Comparison of ENCODE assay signal across 13 cellular contexts in genomic region chr5:156479864-156480263, GRCh38.
DNase-seq lines count a peak whose midpoint lies in the region; ATAC-seq, FAIRE-seq and TF ChIP-seq lines count a peak whose summit lies in the region.
"Had no signal": no experiment of that assay in that cellular context is flagged by ENCODE, and none has a peak within 500 bp of the region (broad histone marks: within the 10 kb centered on the region; RNA-seq: fewer than 3 reads in every experiment).

No MANE protein-coding gene starts in this region.

- H2BK12ac ChIP-seq in H1 (ENCODE audit: low read depth, low read length) = no peak overlapping the region; the same call in 1 of the 2 replicates

- TF ChIP-seq CTCF in H1 (IDR thresholded peaks at IDR 0.05; ENCODE audit: control extremely low read depth in 1 of 3, insufficient read depth in 1 of 3, low read depth in 1 of 3, low read length in 3 of 3) (no peak), mesothelial cell of epicardium (IDR thresholded peaks at IDR 0.05; ENCODE audit: unreplicated experiment) (no peak)

- H2BK120ac ChIP-seq in H1 (replicated peaks; ENCODE audit: low read depth, low read length) = no peak overlapping the region

- no peaks in the 10 kb centered on the region for H3K27me3 ChIP-seq in H1 (replicated peaks in 1 of 4; ENCODE audit: control insufficient read depth in 3 of 4, extremely low read depth in 1 of 4, insufficient read depth in 3 of 4, low read length in 3 of 4)
- H3K27me3 ChIP-seq: vagina had no signal

- H2BK15ac ChIP-seq in H1 (ENCODE audit: low read length) = no peak overlapping the region

- no peaks in the 10 kb centered on the region for H3K79me2 ChIP-seq in H1 (ENCODE audit: control insufficient read depth in 1 of 2, insufficient read depth in 2 of 2, low read length in 2 of 2)

- H3K23ac ChIP-seq in H1 (ENCODE audit: insufficient read length) = no peak overlapping the region

- ATAC-seq in activated T-cell treated with anti-CD3 and anti-CD28 coated beads, Interleukin-2, amount 50 U/mL, for 72 hours (replicated peaks in 1 of 2) = peak; percentile 93 to 96
- peak; percentile 71 for ATAC-seq in stimulated activated effector memory CD8-positive, alpha-beta T cell treated with anti-CD3 and anti-CD28 coated beads, Interleukin-12 subunit alpha, Interleukin-12 subunit beta, amount 100 ng/mL, for 72 hours
- no peak for ATAC-seq in HG03196 (IDR thresholded peaks at IDR 0.05; ENCODE audit: unreplicated experiment)
- ATAC-seq: naive thymus-derived CD4-positive, alpha-beta T cell had no signal

- H3K4me2 ChIP-seq in H1 (ENCODE audit: insufficient read depth in 1 of 2, low read depth in 2 of 2, low read length in 2 of 2) = no peak overlapping the region

- peak; percentile 69 to 76 for DNase-seq in activated T-cell treated with anti-CD3 and anti-CD28 coated beads, Interleukin-2, amount 50 U/mL, for 72 hours
- DNase-seq in activated T-cell treated with anti-CD3 and anti-CD28 coated beads for 4 hours (no peak), NCI-H2171 treated with DMSO at 0.1 percent for 48 hours (lab: John Stamatoyannopoulos, UW) (peak; percentile 77), H1 (ENCODE audit: low read depth in 1 of 2, low spot score in 2 of 2) (no peak), mesothelial cell of epicardium (ENCODE audit: low spot score in 2 of 2, unreplicated experiment in 2 of 2) (no peak), ecto neural progenitor cell (ENCODE audit: low spot score) (no peak)
- DNase-seq in stimulated activated effector memory CD8-positive, alpha-beta T cell treated with anti-CD3 and anti-CD28 coated beads, Interleukin-12 subunit alpha, Interleukin-12 subunit beta, amount 100 ng/mL, for 72 hours (ENCODE audit: low spot score in 2 of 2) = no peak
- DNase-seq: naive thymus-derived CD4-positive, alpha-beta T cell; stimulated activated CD4-positive, alpha-beta T cell treated with anti-CD3 and anti-CD28 coated beads, Interleukin-4, amount 100 ng/mL, for 4 hours had no signal

- H3K79me1 ChIP-seq in H1 (ENCODE audit: low read depth, low read length) = no peaks in the 10 kb centered on the region

- H3K4ac ChIP-seq in H1 (replicated peaks; ENCODE audit: insufficient read length, low read depth, low read length) = no peak overlapping the region

- TF ChIP-seq POLR2A in H1 (IDR thresholded peaks at IDR 0.05; ENCODE audit: control extremely low read depth in 1 of 2, low read depth in 2 of 2, low read length in 2 of 2) = no peak

- no peak for FAIRE-seq in H1 (lab: Jason Lieb, UNC)

- no peaks in the 10 kb centered on the region for H4K20me1 ChIP-seq in H1 (replicated peaks in 1 of 2; ENCODE audit: control insufficient read depth in 1 of 2, insufficient read depth in 2 of 2, low read length in 2 of 2)

- H2AK5ac ChIP-seq in H1 (ENCODE audit: low read depth, low read length) = no peak overlapping the region

- TF ChIP-seq EP300 in H1 (IDR thresholded peaks at IDR 0.05; ENCODE audit: borderline replicate concordance in 1 of 2, low read depth in 2 of 2, low read length in 2 of 2) = no peak

- POLR2A ChIA-PET in H1 (lab: Charles Lee; ENCODE audit: partially characterized antibody) = interaction anchor here (1.1 kb wide), 1 partner anchor 752 kb away, joined by 3 read pairs; no protein-coding TSS in a partner anchor

- H3K14ac ChIP-seq in H1 (ENCODE audit: insufficient read length) = no peak overlapping the region

- H3K4me3 Mint-ChIP-seq in activated T-cell treated with anti-CD3 and anti-CD28 coated beads, Interleukin-2, amount 50 U/mL, for 72 hours = peak overlapping the region; percentile 36 to 56
- no peak overlapping the region for H3K4me3 Mint-ChIP-seq in stimulated activated effector memory CD8-positive, alpha-beta T cell treated with anti-CD3 and anti-CD28 coated beads, Interleukin-12 subunit alpha, Interleukin-12 subunit beta, amount 100 ng/mL, for 72 hours
- no peak overlapping the region for H3K4me3 Mint-ChIP-seq in mesothelial cell of epicardium
- H3K4me3 Mint-ChIP-seq: B cell; naive thymus-derived CD4-positive, alpha-beta T cell had no signal

- H3K36me3 Mint-ChIP-seq in activated T-cell treated with anti-CD3 and anti-CD28 coated beads, Interleukin-2, amount 50 U/mL, for 72 hours (ENCODE audit: insufficient read depth in 2 of 2) = peaks cover 5 to 10% of the 10 kb centered on the region in 2 donors
- H3K36me3 Mint-ChIP-seq in stimulated activated effector memory CD8-positive, alpha-beta T cell treated with anti-CD3 and anti-CD28 coated beads, Interleukin-12 subunit alpha, Interleukin-12 subunit beta, amount 100 ng/mL, for 72 hours = no peaks in the 10 kb centered on the region
- H3K36me3 Mint-ChIP-seq in mesothelial cell of epicardium = no peaks in the 10 kb centered on the region
- H3K36me3 Mint-ChIP-seq: brain; naive thymus-derived CD4-positive, alpha-beta T cell had no signal

- no peaks in the 10 kb centered on the region for H3K23me2 ChIP-seq in H1 (ENCODE audit: low read depth, low read length)

- peaks cover 0 to 3% (median 0%) of the 10 kb centered on the region in 4 experiments; a peak in 1 of 7 replicates for H3K4me1 ChIP-seq in H1 (replicated peaks in 1 of 4; ENCODE audit: control insufficient read depth in 3 of 4, insufficient read depth in 4 of 4, low read length in 3 of 4)

- no peak overlapping the region for H3K9ac ChIP-seq in H1 (replicated peaks in 1 of 4; ENCODE audit: extremely low read depth in 1 of 4, low read depth in 3 of 4, low read length in 3 of 4)

- H3K27me3 Mint-ChIP-seq in activated T-cell treated with anti-CD3 and anti-CD28 coated beads, Interleukin-2, amount 50 U/mL, for 72 hours (ENCODE audit: low read depth) = peaks cover 22% of the 10 kb centered on the region
- H3K27me3 Mint-ChIP-seq in mesothelial cell of epicardium (ENCODE audit: low read depth) = no peaks in the 10 kb centered on the region
- H3K27me3 Mint-ChIP-seq: B cell, brain had no signal

- H2AFZ ChIP-seq in H1 (ENCODE audit: low read length) = peak overlapping the region; percentile 3; the same call in 1 of the 2 replicates

- CTCF ChIA-PET in H1 (lab: Charles Lee; ENCODE audit: partially characterized antibody) = no interaction called here

- peak overlapping the region; percentile 95 for H3K27ac Mint-ChIP-seq in activated T-cell treated with anti-CD3 and anti-CD28 coated beads, Interleukin-2, amount 50 U/mL, for 72 hours
- peak overlapping the region; percentile 43 for H3K27ac Mint-ChIP-seq in stimulated activated effector memory CD8-positive, alpha-beta T cell treated with anti-CD3 and anti-CD28 coated beads, Interleukin-12 subunit alpha, Interleukin-12 subunit beta, amount 100 ng/mL, for 72 hours
- H3K27ac Mint-ChIP-seq in mesothelial cell of epicardium = no peak overlapping the region
- H3K27ac Mint-ChIP-seq: B cell; naive thymus-derived CD4-positive, alpha-beta T cell had no signal

- TF ChIP-seq RAD21 in H1 (IDR thresholded peaks at IDR 0.05 in 1 of 2, conservative IDR thresholded peaks at IDR 0.05 in 1 of 2; ENCODE audit: low read depth in 2 of 2, low read length in 2 of 2) = no peak

- peaks cover 0 to 5% of the 10 kb centered on the region in 2 donors for H3K9me3 Mint-ChIP-seq in activated T-cell treated with anti-CD3 and anti-CD28 coated beads, Interleukin-2, amount 50 U/mL, for 72 hours
- H3K9me3 Mint-ChIP-seq in stimulated activated effector memory CD8-positive, alpha-beta T cell treated with anti-CD3 and anti-CD28 coated beads, Interleukin-12 subunit alpha, Interleukin-12 subunit beta, amount 100 ng/mL, for 72 hours = no peaks in the 10 kb centered on the region
- H3K9me3 Mint-ChIP-seq in mesothelial cell of epicardium = no peaks in the 10 kb centered on the region

- H4K5ac ChIP-seq in H1 (ENCODE audit: insufficient read length, low read depth, low read length) = no peak overlapping the region

- H3K4me1 Mint-ChIP-seq in activated T-cell treated with anti-CD3 and anti-CD28 coated beads, Interleukin-2, amount 50 U/mL, for 72 hours (ENCODE audit: low read depth) = peaks cover 21% of the 10 kb centered on the region
- no peaks in the 10 kb centered on the region for H3K4me1 Mint-ChIP-seq in stimulated activated effector memory CD8-positive, alpha-beta T cell treated with anti-CD3 and anti-CD28 coated beads, Interleukin-12 subunit alpha, Interleukin-12 subunit beta, amount 100 ng/mL, for 72 hours
- peaks cover 32% of the 10 kb centered on the region for H3K4me1 Mint-ChIP-seq in mesothelial cell of epicardium
- H3K4me1 Mint-ChIP-seq: B cell; naive thymus-derived CD4-positive, alpha-beta T cell had no signal

- no peaks in the 10 kb centered on the region for H3K36me3 ChIP-seq in H1 (ENCODE audit: control insufficient read depth in 2 of 4, insufficient read depth in 4 of 4, low read length in 3 of 4)
- H3K36me3 ChIP-seq: vagina had no signal

- H4K91ac ChIP-seq in H1 (replicated peaks; ENCODE audit: insufficient read length, low read length) = no peak overlapping the region

- no peak overlapping the region; the same call in 1 of the 2 replicates for H2BK5ac ChIP-seq in H1 (ENCODE audit: low read depth, low read length)

- no peak overlapping the region for H4K8ac ChIP-seq in H1 (ENCODE audit: extremely low read depth, insufficient read depth, low read length)

- no peak overlapping the region for H2BK20ac ChIP-seq in H1 (ENCODE audit: low read length)

- no peak overlapping the region for H3K56ac ChIP-seq in H1 (replicated peaks; ENCODE audit: insufficient read length, low read depth, low read length)

- peak overlapping the region; percentile 26; the same call in 1 of the 2 replicates for H3K18ac ChIP-seq in H1 (ENCODE audit: extremely low read depth, low read length)

- H3K4me3 ChIP-seq in H1 (ENCODE audit: extremely low read depth in 1 of 4, insufficient read depth in 2 of 4, low read depth in 3 of 4, low read length in 4 of 4) = no peak overlapping the region
- H3K4me3 ChIP-seq: vagina had no signal

- H3K27ac ChIP-seq in H1 (ENCODE audit: low read depth, low read length) = no peak overlapping the region
- H3K27ac ChIP-seq: vagina had no signal

- WGBS in H1 (ENCODE audit: extremely low coverage in 1 of 2, insufficient coverage in 1 of 2, insufficient read length in 1 of 2, insufficient replicate concordance in 2 of 2, low coverage in 1 of 2, low lambda C conversion rate in 2 of 2, missing lambda C conversion rate in 1 of 2), 2 experiments = 100% methylated on average over 1 of the region's 1 CpG; no CpG with 5 or more reads in 1 of the 2 experiments

- no peaks in the 10 kb centered on the region for H3K9me3 ChIP-seq in H1 (ENCODE audit: insufficient read depth in 2 of 2, low read depth in 1 of 2, low read length in 1 of 2)
- H3K9me3 ChIP-seq: vagina had no signal

TF ChIP-seq in H1, 55 proteins besides CTCF, POLR2A, EP300 and RAD21:
- TF ChIP-seq CEBPB (IDR thresholded peaks at IDR 0.05; ENCODE audit: low read depth, low read length) (peak; percentile 55; the same call in 1 of the 2 replicates), TCF12 (IDR thresholded peaks at IDR 0.05; ENCODE audit: low read depth, low read length) (no peak)
TF ChIP-seq in H1: peak in this region for 1.

Comparison
In these comparisons a context has a peak if more than half of its experiments do, and no peak if none do; other contexts are left out.
1. DNase-seq: peak in activated T-cell treated with anti-CD3 and anti-CD28 coated beads, Interleukin-2, amount 50 U/mL, for 72 hours (2 of 2) and NCI-H2171 treated with DMSO at 0.1 percent for 48 hours (single experiment); none in activated T-cell treated with anti-CD3 and anti-CD28 coated beads for 4 hours (single experiment), H1 (0 of 2), stimulated activated effector memory CD8-positive, alpha-beta T cell treated with anti-CD3 and anti-CD28 coated beads, Interleukin-12 subunit alpha, Interleukin-12 subunit beta, amount 100 ng/mL, for 72 hours (0 of 2), mesothelial cell of epicardium (0 of 2) and ecto neural progenitor cell (single experiment).
2. H3K4me3 Mint-ChIP-seq: peak in activated T-cell treated with anti-CD3 and anti-CD28 coated beads, Interleukin-2, amount 50 U/mL, for 72 hours (2 of 2); none in stimulated activated effector memory CD8-positive, alpha-beta T cell treated with anti-CD3 and anti-CD28 coated beads, Interleukin-12 subunit alpha, Interleukin-12 subunit beta, amount 100 ng/mL, for 72 hours (single experiment) and mesothelial cell of epicardium (single experiment).